Comparison of ENCODE assay signal across 31 cellular contexts in genomic region chr6:52022675-52023074, GRCh38.
"Had no signal": no experiment of that assay in that cellular context is flagged by ENCODE, and none has a peak within 500 bp of the region (broad histone marks: within the 10 kb centered on the region; RNA-seq: fewer than 3 reads in every experiment).

No MANE protein-coding gene starts in this region.

- H3K4me3 Mint-ChIP-seq: activated CD8-positive, alpha-beta T cell treated with anti-CD3 and anti-CD28 coated beads for 36 hours; activated naive CD8-positive, alpha-beta T cell treated with anti-CD3 and anti-CD28 coated beads for 36 hours; activated T-cell treated with anti-CD3 and anti-CD28 coated beads, Interleukin-2, amount 50 U/mL, for 72 hours; activated T-helper 17 cell treated with anti-CD3 and anti-CD28 coated beads, Interleukin-2, amount 50 U/mL, for 72 hours had no signal

- H3K9me3 Mint-ChIP-seq: activated CD8-positive, alpha-beta T cell treated with anti-CD3 and anti-CD28 coated beads for 36 hours; activated naive CD8-positive, alpha-beta T cell treated with anti-CD3 and anti-CD28 coated beads for 36 hours; activated T-cell treated with anti-CD3 and anti-CD28 coated beads, Interleukin-2, amount 50 U/mL, for 72 hours; activated T-helper 17 cell treated with anti-CD3 and anti-CD28 coated beads, Interleukin-2, amount 50 U/mL, for 72 hours had no signal

- H3K4me1 ChIP-seq: Peyer's patch had no signal

- H3K4me3 ChIP-seq: MG63, Peyer's patch had no signal

- H3K27ac Mint-ChIP-seq: activated CD8-positive, alpha-beta T cell treated with anti-CD3 and anti-CD28 coated beads for 36 hours; activated naive CD8-positive, alpha-beta T cell treated with anti-CD3 and anti-CD28 coated beads for 36 hours; activated T-cell treated with anti-CD3 and anti-CD28 coated beads, Interleukin-2, amount 50 U/mL, for 72 hours; activated T-helper 17 cell treated with anti-CD3 and anti-CD28 coated beads, Interleukin-2, amount 50 U/mL, for 72 hours had no signal

- H3K36me3 Mint-ChIP-seq: activated naive CD8-positive, alpha-beta T cell treated with anti-CD3 and anti-CD28 coated beads for 36 hours had no signal

- H3K27me3 ChIP-seq: brain microvascular endothelial cell, Peyer's patch had no signal

- DNase-seq: activated CD4-positive, alpha-beta T cell treated with anti-CD3 and anti-CD28 coated beads for 48 hours; activated CD4-positive, alpha-beta T cell treated with anti-CD3 and anti-CD28 coated beads, Interleukin-2, amount 50 U/mL, for 4 hours; activated CD8-positive, alpha-beta T cell treated with anti-CD3 and anti-CD28 coated beads for 36 hours; activated effector memory CD4-positive, alpha-beta T cell treated with anti-CD3 and anti-CD28 coated beads, Interleukin-2, amount 50 U/mL, for 16 hours; activated naive CD4-positive, alpha-beta T cell; activated naive CD4-positive, alpha-beta T cell treated with anti-CD3 and anti-CD28 coated beads, Interleukin-2, amount 50 U/mL, for 16 hours; activated naive CD8-positive, alpha-beta T cell treated with anti-CD3 and anti-CD28 coated beads for 36 hours; activated T-cell treated with anti-CD3 and anti-CD28 coated beads, Interleukin-2, amount 50 U/mL, for 1 hour; activated T-cell treated with anti-CD3 and anti-CD28 coated beads, Interleukin-2, amount 50 U/mL, for 72 hours; amniotic stem cell; aorta; brain microvascular endothelial cell; central memory CD4-positive, alpha-beta T cell; Kasumi-1; KG1; MG63; NCI-H1048; NCI-H1105 treated with DMSO at 0.1 percent for 48 hours; NCI-H146; NCI-H187; NCI-H2029 treated with DMSO at 0.1 percent for 48 hours; NCI-H2107; NCI-H2171; NCI-H510A; PC-3; Peyer's patch; RPMI8226; SHP77 treated with DMSO at 0.1 percent for 48 hours; T1000 had no signal

- H3K36me3 ChIP-seq: brain microvascular endothelial cell, MG63, Peyer's patch had no signal

- H3K27ac ChIP-seq: brain microvascular endothelial cell, Peyer's patch had no signal

- H3K4me1 Mint-ChIP-seq: activated naive CD8-positive, alpha-beta T cell treated with anti-CD3 and anti-CD28 coated beads for 36 hours; activated T-helper 17 cell treated with anti-CD3 and anti-CD28 coated beads, Interleukin-2, amount 50 U/mL, for 72 hours had no signal

- ATAC-seq: activated CD4-positive, CD25-positive, alpha-beta regulatory T cell treated with anti-CD3 and anti-CD28 coated beads, Interleukin-2, amount 50 U/mL, for 24 hours; activated CD8-positive, alpha-beta T cell treated with anti-CD3 and anti-CD28 coated beads for 36 hours; activated T-cell treated with anti-CD3 and anti-CD28 coated beads, Interleukin-2, amount 50 U/mL, for 72 hours; activated T-helper 17 cell treated with anti-CD3 and anti-CD28 coated beads, Interleukin-2, amount 50 U/mL, for 72 hours; PC-3 had no signal
